Comparison of ENCODE assay signal across 1 cellular context in genomic region chr12:95733156-95733825, GRCh38.
TF ChIP-seq lines count a peak whose summit lies in the region.

No MANE protein-coding gene starts in this region.

TF ChIP-seq in endothelial cell of umbilical vein, 7 proteins besides CTCF, POLR2A, EP300 and RAD21 (continued from another document):
- no peak for TF ChIP-seq MAX (IDR thresholded peaks at IDR 0.05; ENCODE audit: insufficient read depth, insufficient read length)
TF ChIP-seq in endothelial cell of umbilical vein: peak in this region for 0.
